Comparison of ENCODE assay signal across 14 cellular contexts in genomic region chr15:80970658-80971057, GRCh38. TPM values are rescaled to one million over a fixed set of nuclear protein-coding genes. Genes with fewer than 3 reads are reported as not detected.
DNase-seq lines count a peak whose midpoint lies in the region; ATAC-seq, FAIRE-seq and TF ChIP-seq lines count a peak whose summit lies in the region.
"Had no signal": no experiment of that assay in that cellular context is flagged by ENCODE, and none has a peak within 500 bp of the region (broad histone marks: within the 10 kb centered on the region; RNA-seq: fewer than 3 reads in every experiment).

No MANE protein-coding gene starts in this region.

- H3K9me3 Mint-ChIP-seq in activated naive CD4-positive, alpha-beta T cell treated with anti-CD3 and anti-CD28 coated beads, Interleukin-2, amount 50 U/mL, for 24 hours = no peaks in the 10 kb centered on the region
- H3K9me3 Mint-ChIP-seq in nephron progenitor cell = peaks cover 5% of the 10 kb centered on the region

- H3K27ac Mint-ChIP-seq in activated naive CD4-positive, alpha-beta T cell treated with anti-CD3 and anti-CD28 coated beads, Interleukin-2, amount 50 U/mL, for 24 hours = peak overlapping the region; percentile 23
- no peak overlapping the region for H3K27ac Mint-ChIP-seq in nephron progenitor cell

- H3K36me3 ChIP-seq in bronchial epithelial cell (ENCODE audit: control insufficient read depth, insufficient read depth, low read length) = peaks cover 6% of the 10 kb centered on the region

- ATAC-seq in GM21825 (IDR thresholded peaks at IDR 0.05; ENCODE audit: unreplicated experiment) = no peak

- no peaks in the 10 kb centered on the region for H3K27me3 Mint-ChIP-seq in activated naive CD4-positive, alpha-beta T cell treated with anti-CD3 and anti-CD28 coated beads, Interleukin-2, amount 50 U/mL, for 24 hours
- no peaks in the 10 kb centered on the region for H3K27me3 Mint-ChIP-seq in nephron progenitor cell (ENCODE audit: low read depth, poor library complexity)

- no peak overlapping the region for H3K4me3 Mint-ChIP-seq in activated naive CD4-positive, alpha-beta T cell treated with anti-CD3 and anti-CD28 coated beads, Interleukin-2, amount 50 U/mL, for 24 hours
- H3K4me3 Mint-ChIP-seq in nephron progenitor cell = no peak overlapping the region

- no peak for DNase-seq in activated naive CD4-positive, alpha-beta T cell (lab: John Stamatoyannopoulos, UW)
- DNase-seq in HPDE6-E6E7 (ENCODE audit: extremely low spot score) = peak; percentile 29
- peak; percentile 65 for DNase-seq in bronchial epithelial cell (ENCODE audit: low read depth)
- DNase-seq in ureter (ENCODE audit: low spot score) = peak; percentile 56
- no peak for DNase-seq in activated gamma-delta T cell treated with Interleukin-2 at 50 U/mL for 16 hours
- DNase-seq in nephron progenitor cell = no peak
- DNase-seq: GF-D8, NCI-H1417 treated with DMSO at 0.1 percent for 48 hours, NCI-H187 treated with DMSO at 0.1 percent for 48 hours, NCI-H524 treated with DMSO at 0.1 percent for 48 hours had no signal

- no peak for TF ChIP-seq CTCF in bronchial epithelial cell (IDR thresholded peaks at IDR 0.05; ENCODE audit: insufficient read depth, low read length, severe bottlenecking)
- TF ChIP-seq CTCF in nephron progenitor cell (IDR thresholded peaks at IDR 0.05) = no peak

- no peak overlapping the region for H3K4me3 ChIP-seq in bronchial epithelial cell (ENCODE audit: low read depth, low read length)
- H3K4me3 ChIP-seq: SJSA1 had no signal

- H3K27me3 ChIP-seq in bronchial epithelial cell (ENCODE audit: control insufficient read depth, insufficient read depth, low read length) = no peaks in the 10 kb centered on the region
- H3K27me3 ChIP-seq: SJSA1 had no signal

- H3K4me1 Mint-ChIP-seq in activated naive CD4-positive, alpha-beta T cell treated with anti-CD3 and anti-CD28 coated beads, Interleukin-2, amount 50 U/mL, for 24 hours = peaks cover 27% of the 10 kb centered on the region
- H3K4me1 Mint-ChIP-seq in nephron progenitor cell = peaks cover 6% of the 10 kb centered on the region

- FAIRE-seq in bronchial epithelial cell (lab: Jason Lieb, UNC) = no peak
- FAIRE-seq: H54 had no signal

- peaks cover 5% of the 10 kb centered on the region for H3K36me3 Mint-ChIP-seq in activated naive CD4-positive, alpha-beta T cell treated with anti-CD3 and anti-CD28 coated beads, Interleukin-2, amount 50 U/mL, for 24 hours
- H3K36me3 Mint-ChIP-seq in nephron progenitor cell (ENCODE audit: low read depth) = peaks cover 21% of the 10 kb centered on the region

RNA-seq across cellular contexts. Expression of gene MESD, which starts 19.0 kb away (rescaled TPM):
- total RNA-seq in bronchial epithelial cell (23.9 and 24.7 TPM in 2 replicates), ureter (37.6 TPM)

RNA-seq across cellular contexts. Expression of gene TLNRD1, which starts 30.1 kb away (rescaled TPM):
- total RNA-seq in bronchial epithelial cell (7.3 and 7.4 TPM in 2 replicates), ureter (15.1 TPM)

Comparison
In these comparisons a context has a peak if more than half of its experiments do, and no peak if none do; other contexts are left out.
1. DNase-seq: peak in HPDE6-E6E7 (single experiment), bronchial epithelial cell (single experiment) and ureter (single experiment); none in activated naive CD4-positive, alpha-beta T cell (0 of 4), activated gamma-delta T cell treated with Interleukin-2 at 50 U/mL for 16 hours (single experiment) and nephron progenitor cell (single experiment).